Comparison of ENCODE assay signal across 8 cellular contexts in genomic region chr3:177361042-177361938, GRCh38.
DNase-seq lines count a peak whose midpoint lies in the region; ATAC-seq, FAIRE-seq and TF ChIP-seq lines count a peak whose summit lies in the region.

No MANE protein-coding gene starts in this region.

- H3K27ac Mint-ChIP-seq in activated CD4-positive, alpha-beta T cell treated with anti-CD3 and anti-CD28 coated beads, Interleukin-2, amount 10 ng/mL, durations not matched to agents 24 days and 14 days: peak overlapping the region; percentile 96

- no peaks in the 10 kb centered on the region for H3K9me3 ChIP-seq in kidney (ENCODE audit: control insufficient read depth in 1 of 2, low read length in 2 of 2)
- no peaks in the 10 kb centered on the region for H3K9me3 ChIP-seq in testis

- peak overlapping the region in 1 of 2 donors; percentile 59 for H3K4me3 ChIP-seq in kidney (ENCODE audit: low read length in 2 of 2)
- H3K4me3 ChIP-seq in testis: no peak overlapping the region

- H3K4me1 Mint-ChIP-seq in activated CD4-positive, alpha-beta T cell treated with anti-CD3 and anti-CD28 coated beads, Interleukin-2, amount 10 ng/mL, durations not matched to agents 24 days and 14 days: peaks cover 50% of the 10 kb centered on the region

- no peak for TF ChIP-seq POLR2A in testis (IDR thresholded peaks at IDR 0.05)

- no peaks in the 10 kb centered on the region for H3K36me3 ChIP-seq in kidney (ENCODE audit: control insufficient read depth in 1 of 2, insufficient read depth in 2 of 2, low read length in 2 of 2)
- no peaks in the 10 kb centered on the region for H3K36me3 ChIP-seq in testis (ENCODE audit: low read depth, missing control alignments)

- H3K4me3 Mint-ChIP-seq in activated CD4-positive, alpha-beta T cell treated with anti-CD3 and anti-CD28 coated beads, Interleukin-2, amount 10 ng/mL, durations not matched to agents 24 days and 14 days: peak overlapping the region; percentile 81

- DNase-seq in activated CD4-positive, alpha-beta T cell treated with anti-CD3 and anti-CD28 coated beads, Interleukin-2, amount 10 ng/mL, durations not matched to agents 24 days and 14 days: no peak
- no peak for DNase-seq in activated CD4-positive, alpha-beta T cell treated with anti-CD3 and anti-CD28 coated beads for 48 hours
- DNase-seq in UCSD-AML1 (lab: John Stamatoyannopoulos, UW; ENCODE audit: unreplicated experiment) (peak; percentile 38), kidney (peak; percentile 69), testis (no peak), RCC 7860 (ENCODE audit: low spot score) (no peak)

- no peak for TF ChIP-seq CTCF in kidney (IDR thresholded peaks at IDR 0.05; ENCODE audit: borderline replicate concordance, extremely low read depth, insufficient read depth)
- no peak for TF ChIP-seq CTCF in testis (IDR thresholded peaks at IDR 0.05)

- intact Hi-C loops in activated CD4-positive, alpha-beta T cell treated with anti-CD3 and anti-CD28 coated beads, Interleukin-2, amount 10 ng/mL, durations not matched to agents 24 days and 14 days (cut with micrococcal nuclease): loop anchor here (2.0 to 5.0 kb wide), 3 partner anchors 310 to 489 kb away; no protein-coding TSS in a partner anchor
- intact Hi-C loops in kidney (cut with DNase I): no loop called here
- intact Hi-C loops in testis (cut with DNase I; ENCODE audit: low total_unique reads): no loop called here

- no peak for ATAC-seq in HG02798 (IDR thresholded peaks at IDR 0.05; ENCODE audit: poor library complexity, unreplicated experiment)
- no peak for ATAC-seq in HG03469 (IDR thresholded peaks at IDR 0.05; ENCODE audit: unreplicated experiment)

- H3K9me3 Mint-ChIP-seq in activated CD4-positive, alpha-beta T cell treated with anti-CD3 and anti-CD28 coated beads, Interleukin-2, amount 10 ng/mL, durations not matched to agents 24 days and 14 days: peaks cover 3% of the 10 kb centered on the region

- H3K27ac ChIP-seq in kidney (ENCODE audit: low read depth in 2 of 2, low read length in 2 of 2) (peak overlapping the region; percentile 92 to 96), testis (peak overlapping the region; percentile 78)

- no peak for FAIRE-seq in kidney (lab: Jason Lieb, UNC)
- FAIRE-seq in RCC 7860 (lab: Jason Lieb, UNC): no peak

- 34 to 44% methylated on average over 9 to 13 of the region's 13 CpGs for WGBS in testis, 2 donors

- peaks cover 2% of the 10 kb centered on the region for H3K27me3 Mint-ChIP-seq in activated CD4-positive, alpha-beta T cell treated with anti-CD3 and anti-CD28 coated beads, Interleukin-2, amount 10 ng/mL, durations not matched to agents 24 days and 14 days

- no peaks in the 10 kb centered on the region for H3K27me3 ChIP-seq in testis

- peak overlapping the region in 1 of 2 donors; percentile 54 for H3K9ac ChIP-seq in kidney (ENCODE audit: low read length in 2 of 2)

- H3K4me1 ChIP-seq in kidney (ENCODE audit: control insufficient read depth in 1 of 2, insufficient read depth in 1 of 2, low read depth in 1 of 2, low read length in 2 of 2) (peaks cover 33 to 51% of the 10 kb centered on the region in 2 donors), testis (peaks cover 55% of the 10 kb centered on the region)

- H3K36me3 Mint-ChIP-seq in activated CD4-positive, alpha-beta T cell treated with anti-CD3 and anti-CD28 coated beads, Interleukin-2, amount 10 ng/mL, durations not matched to agents 24 days and 14 days (ENCODE audit: low read depth): peaks cover under 1% of the 10 kb centered on the region

Comparison
In these comparisons a context has a peak if more than half of its experiments do, and no peak if none do; other contexts are left out.
1. DNase-seq: peak in UCSD-AML1 (single experiment) and kidney (single experiment); none in activated CD4-positive, alpha-beta T cell treated with anti-CD3 and anti-CD28 coated beads, Interleukin-2, amount 10 ng/mL, durations not matched to agents 24 days and 14 days (single experiment), activated CD4-positive, alpha-beta T cell treated with anti-CD3 and anti-CD28 coated beads for 48 hours (single experiment), testis (single experiment) and RCC 7860 (single experiment).